In the genomic region with DNA sequence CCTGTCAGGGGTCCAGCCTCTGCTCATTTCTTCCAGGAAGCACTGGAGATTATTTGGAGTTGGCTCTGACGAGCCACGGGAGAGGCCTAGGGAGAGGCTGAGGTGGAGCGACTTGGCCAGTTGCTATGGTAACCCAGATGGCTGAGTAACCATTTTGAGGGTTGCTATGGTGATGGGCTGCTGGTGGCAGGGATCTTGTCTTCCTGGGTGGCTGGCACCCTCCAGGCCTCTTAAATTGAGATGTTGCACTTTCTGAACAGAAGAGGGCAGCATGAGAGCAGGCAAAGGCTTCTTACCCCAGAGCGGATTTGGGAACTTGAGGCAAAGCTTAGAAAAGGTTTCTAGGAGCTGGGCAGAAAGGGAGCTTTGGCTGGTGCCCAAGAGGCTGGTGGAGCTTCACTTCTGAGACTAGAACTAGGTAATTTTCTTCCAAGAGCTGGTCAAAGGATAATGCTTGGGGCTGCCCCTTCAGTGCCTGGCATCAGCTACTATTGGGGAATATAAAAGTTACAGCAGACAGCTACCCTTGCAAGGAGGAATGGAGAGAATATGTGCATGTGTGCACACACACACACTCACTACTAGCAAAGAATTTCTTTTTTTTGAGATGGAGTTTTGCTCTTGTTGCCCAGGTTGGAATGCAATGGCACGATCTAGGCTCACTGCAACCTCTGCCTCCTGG, we compare ENCODE assay signal across 8 cellular contexts.
DNase-seq lines count a peak whose midpoint lies in the region; ATAC-seq, FAIRE-seq and TF ChIP-seq lines count a peak whose summit lies in the region.

No MANE protein-coding gene starts in this region.

- no peak overlapping the region for H3K27ac ChIP-seq in SJSA1
- H3K27ac ChIP-seq in osteoblast (ENCODE audit: low read depth, low read length): peak overlapping the region; percentile 43

- ATAC-seq in HG02798 (IDR thresholded peaks at IDR 0.05; ENCODE audit: poor library complexity, unreplicated experiment): no peak

- peak overlapping the region; percentile 39 for H2AFZ ChIP-seq in osteoblast (ENCODE audit: low read length)

- H3K4me1 ChIP-seq in SJSA1 (replicated peaks) (peaks cover 19% of the 10 kb centered on the region), osteoblast (ENCODE audit: insufficient read depth, low read length) (peaks cover 17% of the 10 kb centered on the region)

- peak; percentile 93 for TF ChIP-seq CTCF in osteoblast (IDR thresholded peaks at IDR 0.05; ENCODE audit: extremely low read depth, low read depth, low read length)

- H3K4me3 ChIP-seq in SJSA1 (no peak overlapping the region), osteoblast (ENCODE audit: insufficient read depth, low read length) (no peak overlapping the region)

- H3K4me2 ChIP-seq in osteoblast (ENCODE audit: insufficient read depth, low read length): peak overlapping the region; percentile 17

- H4K20me1 ChIP-seq in osteoblast (ENCODE audit: insufficient read depth, low read length): no peaks in the 10 kb centered on the region

- no peaks in the 10 kb centered on the region for H3K9me3 ChIP-seq in SJSA1 (replicated peaks)
- H3K9me3 ChIP-seq in osteoblast (ENCODE audit: low read depth, low read length): no peaks in the 10 kb centered on the region

- H3K79me2 ChIP-seq in osteoblast (ENCODE audit: insufficient read depth, low read length): no peaks in the 10 kb centered on the region

- H3K27me3 ChIP-seq in SJSA1 (replicated peaks) (no peaks in the 10 kb centered on the region), osteoblast (ENCODE audit: insufficient read depth, low read length) (no peaks in the 10 kb centered on the region)

- H3K36me3 ChIP-seq in SJSA1 (no peaks in the 10 kb centered on the region), osteoblast (ENCODE audit: insufficient read depth, low read length) (no peaks in the 10 kb centered on the region)

- peak; percentile 87 for DNase-seq in MV-4-11 (lab: John Stamatoyannopoulos, UW)
- peak; percentile 88 to 93 for DNase-seq in SJSA1 (ENCODE audit: low read depth in 1 of 2, low spot score in 2 of 2)
- peak; percentile 63 for DNase-seq in activated naive CD4-positive, alpha-beta T cell treated with Interleukin-2 at 50 U/mL for 16 hours
- peak; percentile 61 to 85 for DNase-seq in frontal cortex (ENCODE audit: low spot score in 2 of 2)
- peak; percentile 98 for DNase-seq in osteoblast (ENCODE audit: insufficient read length, low spot score, missing footprints)
- DNase-seq in urothelium cell line (ENCODE audit: low spot score): peak; percentile 96

- FAIRE-seq in G401.6 (lab: Jason Lieb, UNC) (peak; percentile 76), frontal cortex (lab: Jason Lieb, UNC) (no peak), urothelium cell line (lab: Jason Lieb, UNC) (peak; percentile 5)
